1 cellular context compared by ENCODE assay signal in the genomic region with DNA sequence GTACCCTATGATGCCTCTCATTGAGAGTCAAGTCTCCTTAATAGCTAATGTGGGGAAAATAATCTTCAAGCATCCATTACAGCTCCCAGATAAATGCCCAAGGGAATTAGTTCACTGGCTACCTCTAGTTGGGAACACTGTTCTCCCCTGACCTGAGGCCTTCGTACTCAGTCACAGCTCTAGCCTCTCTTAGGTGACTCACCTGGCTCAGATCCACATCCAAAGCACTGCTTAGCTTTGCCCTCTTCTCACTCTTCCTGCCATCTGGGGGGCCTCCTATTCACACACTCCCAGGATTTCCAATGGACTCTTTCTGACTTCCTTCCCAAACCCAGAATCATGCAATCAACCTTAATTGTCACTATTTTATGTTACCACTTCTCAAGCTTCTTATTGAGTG.
TF ChIP-seq lines count a peak whose summit lies in the region.

No MANE protein-coding gene starts in this region.

TF ChIP-seq in HCT116, 20 proteins besides CTCF, POLR2A, EP300 and RAD21 (continued from another document):
- TF ChIP-seq, protein P1, sequence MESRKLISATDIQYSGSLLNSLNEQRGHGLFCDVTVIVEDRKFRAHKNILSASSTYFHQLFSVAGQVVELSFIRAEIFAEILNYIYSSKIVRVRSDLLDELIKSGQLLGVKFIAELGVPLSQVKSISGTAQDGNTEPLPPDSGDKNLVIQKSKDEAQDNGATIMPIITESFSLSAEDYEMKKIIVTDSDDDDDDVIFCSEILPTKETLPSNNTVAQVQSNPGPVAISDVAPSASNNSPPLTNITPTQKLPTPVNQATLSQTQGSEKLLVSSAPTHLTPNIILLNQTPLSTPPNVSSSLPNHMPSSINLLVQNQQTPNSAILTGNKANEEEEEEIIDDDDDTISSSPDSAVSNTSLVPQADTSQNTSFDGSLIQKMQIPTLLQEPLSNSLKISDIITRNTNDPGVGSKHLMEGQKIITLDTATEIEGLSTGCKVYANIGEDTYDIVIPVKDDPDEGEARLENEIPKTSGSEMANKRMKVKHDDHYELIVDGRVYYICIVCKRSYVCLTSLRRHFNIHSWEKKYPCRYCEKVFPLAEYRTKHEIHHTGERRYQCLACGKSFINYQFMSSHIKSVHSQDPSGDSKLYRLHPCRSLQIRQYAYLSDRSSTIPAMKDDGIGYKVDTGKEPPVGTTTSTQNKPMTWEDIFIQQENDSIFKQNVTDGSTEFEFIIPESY (IDR thresholded peaks at IDR 0.05; ENCODE audit: extremely low read depth, insufficient replicate concordance, low read length) = no peak
- TF ChIP-seq TCF7L2 (IDR thresholded peaks at IDR 0.05; ENCODE audit: borderline replicate concordance, extremely low read depth, insufficient read depth, insufficient read length) (no peak), SP1 (IDR thresholded peaks at IDR 0.05; ENCODE audit: low read depth) (no peak), ZNF274 (IDR thresholded peaks at IDR 0.05; ENCODE audit: low read depth, low read length) (no peak), POLR2AphosphoS5 (IDR thresholded peaks at IDR 0.05; ENCODE audit: low read depth, low read length) (no peak), CBX3 (IDR thresholded peaks at IDR 0.05; ENCODE audit: low read depth) (no peak)
- TF ChIP-seq, protein P2, sequence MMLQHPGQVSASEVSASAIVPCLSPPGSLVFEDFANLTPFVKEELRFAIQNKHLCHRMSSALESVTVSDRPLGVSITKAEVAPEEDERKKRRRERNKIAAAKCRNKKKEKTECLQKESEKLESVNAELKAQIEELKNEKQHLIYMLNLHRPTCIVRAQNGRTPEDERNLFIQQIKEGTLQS (IDR thresholded peaks at IDR 0.05) = no peak
